Comparison of ENCODE assay signal across 2 cellular contexts in the genomic region with DNA sequence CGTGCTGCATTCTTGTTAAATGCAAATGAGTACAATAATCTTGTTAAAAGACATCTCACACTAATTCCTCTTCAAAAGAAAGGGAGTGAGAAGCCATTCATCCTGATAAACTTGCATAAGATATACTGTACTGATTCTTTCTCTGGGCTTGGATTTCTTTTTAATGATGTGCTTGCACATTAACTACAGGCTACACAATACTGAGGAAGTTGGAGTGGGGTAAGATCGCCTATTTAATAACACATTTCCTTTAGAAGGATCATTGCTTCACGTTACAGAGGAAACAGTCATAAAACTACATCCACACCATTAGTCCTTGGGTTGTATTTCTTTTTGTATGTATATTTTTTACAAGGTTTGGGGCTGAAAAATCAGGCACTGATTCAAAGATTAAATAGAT.
A peak's percentile ranks its signal among the peaks of the same experiment; 100 is the strongest.
TF ChIP-seq lines count a peak whose summit lies in the region.

No MANE protein-coding gene starts in this region.

TF ChIP-seq in HEK293, 187 proteins besides CTCF, POLR2A, EP300 and RAD21 (continued from another document):
- TF ChIP-seq, protein P1, sequence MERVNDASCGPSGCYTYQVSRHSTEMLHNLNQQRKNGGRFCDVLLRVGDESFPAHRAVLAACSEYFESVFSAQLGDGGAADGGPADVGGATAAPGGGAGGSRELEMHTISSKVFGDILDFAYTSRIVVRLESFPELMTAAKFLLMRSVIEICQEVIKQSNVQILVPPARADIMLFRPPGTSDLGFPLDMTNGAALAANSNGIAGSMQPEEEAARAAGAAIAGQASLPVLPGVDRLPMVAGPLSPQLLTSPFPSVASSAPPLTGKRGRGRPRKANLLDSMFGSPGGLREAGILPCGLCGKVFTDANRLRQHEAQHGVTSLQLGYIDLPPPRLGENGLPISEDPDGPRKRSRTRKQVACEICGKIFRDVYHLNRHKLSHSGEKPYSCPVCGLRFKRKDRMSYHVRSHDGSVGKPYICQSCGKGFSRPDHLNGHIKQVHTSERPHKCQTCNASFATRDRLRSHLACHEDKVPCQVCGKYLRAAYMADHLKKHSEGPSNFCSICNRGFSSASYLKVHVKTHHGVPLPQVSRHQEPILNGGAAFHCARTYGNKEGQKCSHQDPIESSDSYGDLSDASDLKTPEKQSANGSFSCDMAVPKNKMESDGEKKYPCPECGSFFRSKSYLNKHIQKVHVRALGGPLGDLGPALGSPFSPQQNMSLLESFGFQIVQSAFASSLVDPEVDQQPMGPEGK (tag by site-specific recombination; IDR thresholded peaks at IDR 0.05), result no peak
- TF ChIP-seq, protein P2, sequence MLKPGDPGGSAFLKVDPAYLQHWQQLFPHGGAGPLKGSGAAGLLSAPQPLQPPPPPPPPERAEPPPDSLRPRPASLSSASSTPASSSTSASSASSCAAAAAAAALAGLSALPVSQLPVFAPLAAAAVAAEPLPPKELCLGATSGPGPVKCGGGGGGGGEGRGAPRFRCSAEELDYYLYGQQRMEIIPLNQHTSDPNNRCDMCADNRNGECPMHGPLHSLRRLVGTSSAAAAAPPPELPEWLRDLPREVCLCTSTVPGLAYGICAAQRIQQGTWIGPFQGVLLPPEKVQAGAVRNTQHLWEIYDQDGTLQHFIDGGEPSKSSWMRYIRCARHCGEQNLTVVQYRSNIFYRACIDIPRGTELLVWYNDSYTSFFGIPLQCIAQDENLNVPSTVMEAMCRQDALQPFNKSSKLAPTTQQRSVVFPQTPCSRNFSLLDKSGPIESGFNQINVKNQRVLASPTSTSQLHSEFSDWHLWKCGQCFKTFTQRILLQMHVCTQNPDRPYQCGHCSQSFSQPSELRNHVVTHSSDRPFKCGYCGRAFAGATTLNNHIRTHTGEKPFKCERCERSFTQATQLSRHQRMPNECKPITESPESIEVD (tag by site-specific recombination; IDR thresholded peaks at IDR 0.05), result 0 out of 2 replicates have a peak, but pooled peaks have one; percentile 17
- TF ChIP-seq SP7 (tag by site-specific recombination; IDR thresholded peaks at IDR 0.05) (peak; percentile 93), ZNF571 (tag by site-specific recombination; IDR thresholded peaks at IDR 0.05) (no peak)

TF ChIP-seq in HepG2, 621 proteins besides CTCF, POLR2A, EP300 and RAD21 (continued from another document):
- TF ChIP-seq CENPT (CRISPR knock-in tag; IDR thresholded peaks at IDR 0.05; ENCODE audit: low read depth), result no peak
